ENCODE assay signal across 1 cellular context in the genomic region with DNA sequence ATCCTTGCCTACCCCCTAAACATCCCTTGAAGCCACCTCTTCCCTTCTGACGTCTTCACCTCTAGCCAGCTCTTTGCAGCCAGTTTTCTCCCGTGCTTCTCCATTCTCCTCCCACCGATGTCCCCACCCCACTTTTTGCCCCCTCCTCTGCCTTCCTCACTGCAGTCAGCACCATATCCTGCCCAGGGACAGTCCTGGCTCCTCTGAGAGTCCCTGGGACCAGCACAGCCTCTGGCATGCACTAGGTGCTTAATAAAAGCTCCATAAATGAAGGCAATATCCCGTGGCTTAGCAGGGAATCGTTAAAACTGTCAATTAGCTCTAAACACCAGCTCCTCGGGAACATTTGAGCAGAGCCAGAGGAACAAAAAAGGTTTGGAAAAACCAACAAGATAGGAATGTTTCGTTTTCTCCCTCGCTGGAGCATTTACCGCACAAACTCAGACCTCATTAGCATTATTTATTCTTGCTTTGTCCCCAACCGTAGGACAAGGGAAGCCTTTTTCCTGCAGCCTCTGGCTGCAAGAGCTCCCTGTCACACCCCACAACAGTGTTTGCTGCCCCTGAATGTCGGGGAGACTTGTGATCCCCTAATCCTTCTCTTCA.
TF ChIP-seq lines count a peak whose summit lies in the region.

No MANE protein-coding gene starts in this region.

TF ChIP-seq in HepG2, 621 proteins besides CTCF, POLR2A, EP300 and RAD21:
- TF ChIP-seq NCOA2 (CRISPR knock-in tag; IDR thresholded peaks at IDR 0.05) (no peak), ATF7 (IDR thresholded peaks at IDR 0.05) (no peak), ATF7 (CRISPR knock-in tag; IDR thresholded peaks at IDR 0.05) (no peak), KMT2A (CRISPR knock-in tag; IDR thresholded peaks at IDR 0.05) (no peak), HNRNPK (IDR thresholded peaks at IDR 0.05; ENCODE audit: low read depth, low read length, poor library complexity, severe bottlenecking) (no peak), BRCA1 (CRISPR knock-in tag; IDR thresholded peaks at IDR 0.05) (no peak), SMAD1 (CRISPR knock-in tag; IDR thresholded peaks at IDR 0.05; ENCODE audit: borderline replicate concordance, low read depth) (no peak), LBX2 (CRISPR knock-in tag; IDR thresholded peaks at IDR 0.05; ENCODE audit: borderline replicate concordance) (no peak), ZNF589 (CRISPR knock-in tag; conservative IDR thresholded peaks at IDR 0.05) (no peak), ZNF816 (CRISPR knock-in tag; IDR thresholded peaks at IDR 0.05; ENCODE audit: borderline replicate concordance) (no peak), HOXA9 (CRISPR knock-in tag; IDR thresholded peaks at IDR 0.05; ENCODE audit: borderline replicate concordance) (no peak), ELF3 (CRISPR knock-in tag; IDR thresholded peaks at IDR 0.05) (no peak), MAFG (CRISPR knock-in tag; IDR thresholded peaks at IDR 0.05) (no peak), ZNF737 (CRISPR knock-in tag; IDR thresholded peaks at IDR 0.05; ENCODE audit: borderline replicate concordance) (no peak)
- TF ChIP-seq, protein P1, sequence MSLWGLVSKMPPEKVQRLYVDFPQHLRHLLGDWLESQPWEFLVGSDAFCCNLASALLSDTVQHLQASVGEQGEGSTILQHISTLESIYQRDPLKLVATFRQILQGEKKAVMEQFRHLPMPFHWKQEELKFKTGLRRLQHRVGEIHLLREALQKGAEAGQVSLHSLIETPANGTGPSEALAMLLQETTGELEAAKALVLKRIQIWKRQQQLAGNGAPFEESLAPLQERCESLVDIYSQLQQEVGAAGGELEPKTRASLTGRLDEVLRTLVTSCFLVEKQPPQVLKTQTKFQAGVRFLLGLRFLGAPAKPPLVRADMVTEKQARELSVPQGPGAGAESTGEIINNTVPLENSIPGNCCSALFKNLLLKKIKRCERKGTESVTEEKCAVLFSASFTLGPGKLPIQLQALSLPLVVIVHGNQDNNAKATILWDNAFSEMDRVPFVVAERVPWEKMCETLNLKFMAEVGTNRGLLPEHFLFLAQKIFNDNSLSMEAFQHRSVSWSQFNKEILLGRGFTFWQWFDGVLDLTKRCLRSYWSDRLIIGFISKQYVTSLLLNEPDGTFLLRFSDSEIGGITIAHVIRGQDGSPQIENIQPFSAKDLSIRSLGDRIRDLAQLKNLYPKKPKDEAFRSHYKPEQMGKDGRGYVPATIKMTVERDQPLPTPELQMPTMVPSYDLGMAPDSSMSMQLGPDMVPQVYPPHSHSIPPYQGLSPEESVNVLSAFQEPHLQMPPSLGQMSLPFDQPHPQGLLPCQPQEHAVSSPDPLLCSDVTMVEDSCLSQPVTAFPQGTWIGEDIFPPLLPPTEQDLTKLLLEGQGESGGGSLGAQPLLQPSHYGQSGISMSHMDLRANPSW (CRISPR knock-in tag; IDR thresholded peaks at IDR 0.05; ENCODE audit: borderline replicate concordance): no peak
TF ChIP-seq in HepG2: peak in this region for 0.
